Comparison of ENCODE assay signal across 20 cellular contexts in the genomic region with DNA sequence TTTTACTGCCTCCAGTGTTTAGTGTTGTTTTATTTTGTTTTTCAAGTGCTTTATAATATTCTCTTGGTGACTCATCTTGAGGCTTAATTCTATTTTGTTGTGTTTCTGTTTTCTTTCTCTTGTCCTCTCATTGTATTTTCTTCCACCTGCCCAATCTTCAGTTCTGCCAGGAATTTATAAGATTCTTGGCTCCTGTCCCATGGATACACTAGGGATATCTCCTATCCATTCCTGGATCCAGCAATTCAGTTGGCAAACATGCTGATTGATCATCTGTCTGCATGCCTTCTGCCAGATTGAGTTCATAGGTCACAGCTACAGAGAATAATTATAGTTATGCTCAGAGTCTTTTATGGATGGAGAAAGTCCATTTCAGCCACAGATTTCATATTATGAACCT.
DNase-seq lines count a peak whose midpoint lies in the region; ATAC-seq lines count a peak whose summit lies in the region.
"Had no signal": no experiment of that assay in that cellular context is flagged by ENCODE, and none has a peak within 500 bp of the region (broad histone marks: within the 10 kb centered on the region; RNA-seq: fewer than 3 reads in every experiment).

No MANE protein-coding gene starts in this region.

- ATAC-seq in GM21619 (IDR thresholded peaks at IDR 0.05; ENCODE audit: unreplicated experiment) = no peak
- ATAC-seq: activated naive CD8-positive, alpha-beta T cell treated with anti-CD3 and anti-CD28 coated beads, Interleukin-2, amount 50 U/mL, for 24 hours; CD8-positive, alpha-beta T cell had no signal

- peak; percentile 77 for DNase-seq in LHCN-M2 (ENCODE audit: low read depth)
- DNase-seq in NCI-H226 = peak; percentile 67
- DNase-seq in dermis blood vessel endothelial cell = peak; percentile 8
- DNase-seq in myocyte (ENCODE audit: low read depth) = peak; percentile 24
- DNase-seq in activated CD4-positive, alpha-beta T cell treated with anti-CD3 and anti-CD28 coated beads for 4 hours = no peak
- DNase-seq in stimulated activated CD4-positive, alpha-beta T cell treated with anti-CD3 and anti-CD28 coated beads, Interleukin-15, amount 100 ng/mL, for 24 hours = no peak
- no peak for DNase-seq in NCI-H187 treated with DMSO at 0.1 percent for 48 hours (lab: John Stamatoyannopoulos, UW)
- DNase-seq: activated CD4-positive, alpha-beta T cell treated with anti-CD3 and anti-CD28 coated beads, Interleukin-2, amount 50 U/mL, for 1 hour; activated CD8-positive, alpha-beta memory T cell treated with anti-CD3 and anti-CD28 coated beads, Interleukin-2, amount 50 U/mL, for 48 hours; activated effector memory CD4-positive, alpha-beta T cell treated with Interleukin-2 at 50 U/mL for 16 hours; activated naive CD8-positive, alpha-beta T cell treated with anti-CD3 and anti-CD28 coated beads, Interleukin-2, amount 50 U/mL, for 24 hours; brain microvascular endothelial cell; CD8-positive, alpha-beta T cell; Kasumi-1; NCI-H1417 treated with DMSO at 0.1 percent for 48 hours; NCI-H524; retina; stimulated activated CD4-positive, alpha-beta T cell treated with anti-CD3 and anti-CD28 coated beads, Interleukin-12 subunit alpha, Interleukin-12 subunit beta, amount 100 ng/mL, for 4 hours; T-helper 2 cell had no signal

Comparison
In these comparisons a context has a peak if more than half of its experiments do, and no peak if none do; other contexts are left out.
1. DNase-seq: peak in LHCN-M2 (single experiment), NCI-H226 (single experiment), dermis blood vessel endothelial cell (single experiment) and myocyte (single experiment); none in activated CD4-positive, alpha-beta T cell treated with anti-CD3 and anti-CD28 coated beads for 4 hours (0 of 2), stimulated activated CD4-positive, alpha-beta T cell treated with anti-CD3 and anti-CD28 coated beads, Interleukin-15, amount 100 ng/mL, for 24 hours (single experiment) and NCI-H187 treated with DMSO at 0.1 percent for 48 hours (single experiment).